In the genomic region with DNA sequence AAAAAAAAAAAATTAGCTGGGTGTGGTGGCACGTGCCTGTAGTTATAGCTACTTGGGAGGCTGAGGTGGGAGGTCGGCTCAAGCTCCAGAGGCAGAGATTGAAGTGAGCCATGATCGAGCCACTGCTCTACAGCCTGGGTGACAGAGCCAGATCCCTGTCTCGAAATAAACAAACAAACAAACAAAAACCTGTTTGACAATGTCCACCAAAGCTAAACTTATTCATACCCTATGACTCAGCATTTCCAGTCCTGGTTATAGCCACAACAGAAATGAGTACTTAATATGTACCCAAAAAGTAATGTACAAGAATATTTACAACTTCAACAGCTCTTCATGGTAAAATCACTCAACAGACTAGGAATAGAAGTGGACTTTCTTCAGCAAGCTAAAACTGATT, we compare ENCODE assay signal across 20 cellular contexts.
"Had no signal": no experiment of that assay in that cellular context is flagged by ENCODE, and none has a peak within 500 bp of the region (broad histone marks: within the 10 kb centered on the region; RNA-seq: fewer than 3 reads in every experiment).

No MANE protein-coding gene starts in this region.

- ATAC-seq: activated naive CD4-positive, alpha-beta T cell treated with anti-CD3 and anti-CD28 coated beads, Interleukin-2, amount 50 U/mL, for 72 hours; body of pancreas; heart left ventricle; left lung had no signal

- DNase-seq: activated B cell treated with CpG ODN at 0.5 μM for 24 hours; activated CD4-positive, alpha-beta T cell treated with anti-CD3 and anti-CD28 coated beads, Interleukin-2, amount 50 U/mL, for 1 hour; activated effector memory CD4-positive, alpha-beta T cell treated with Interleukin-2 at 50 U/mL for 16 hours; activated T-cell treated with anti-CD3 and anti-CD28 coated beads, Interleukin-2, amount 50 U/mL, for 24 hours; amniotic stem cell; body of pancreas; cerebellar nuclear complex; heart left ventricle; islet precursor cell; left lung; mesenchymal stem cell; ovary; stimulated activated CD4-positive, alpha-beta T cell treated with anti-CD3 and anti-CD28 coated beads, Interleukin-15, amount 100 ng/mL, for 24 hours; stimulated activated CD4-positive, alpha-beta T cell treated with anti-CD3 and anti-CD28 coated beads, Interleukin-4, amount 100 ng/mL, for 4 hours; tibial artery had no signal

- H3K4me3 ChIP-seq: body of pancreas, esophagus muscularis mucosa, heart left ventricle, left lung, ovary, tibial artery, vagina had no signal

- H3K4me1 Mint-ChIP-seq: activated B cell treated with CpG ODN at 0.5 μM for 24 hours, nephron had no signal

- H3K27ac Mint-ChIP-seq: activated B cell treated with CpG ODN at 0.5 μM for 24 hours; activated naive CD4-positive, alpha-beta T cell treated with anti-CD3 and anti-CD28 coated beads, Interleukin-2, amount 50 U/mL, for 72 hours; activated T-cell treated with anti-CD3 and anti-CD28 coated beads, Interleukin-2, amount 50 U/mL, for 24 hours; dendritic cell treated with granulocyte-macrophage colony-stimulating factor and Interleukin-4, amounts not matched to agents 40 ng/mL and 50 ng/mL, for 4 days; nephron had no signal

- H3K36me3 ChIP-seq: esophagus muscularis mucosa, left lung, ovary, tibial artery, vagina had no signal

- H3K27me3 Mint-ChIP-seq: dendritic cell treated with granulocyte-macrophage colony-stimulating factor and Interleukin-4, amounts not matched to agents 40 ng/mL and 50 ng/mL, for 4 days had no signal

- H3K27ac ChIP-seq: body of pancreas, esophagus muscularis mucosa, heart left ventricle, left lung, ovary, tibial artery, vagina had no signal

- H3K4me3 Mint-ChIP-seq: activated B cell treated with CpG ODN at 0.5 μM for 24 hours; activated T-cell treated with anti-CD3 and anti-CD28 coated beads, Interleukin-2, amount 50 U/mL, for 24 hours; dendritic cell treated with granulocyte-macrophage colony-stimulating factor and Interleukin-4, amounts not matched to agents 40 ng/mL and 50 ng/mL, for 4 days; nephron had no signal

- H3K9me3 ChIP-seq: body of pancreas, esophagus muscularis mucosa, left lung, ovary, tibial artery, vagina had no signal

- H3K27me3 ChIP-seq: body of pancreas, esophagus muscularis mucosa, heart left ventricle, left lung, ovary, tibial artery, vagina had no signal

- H3K4me1 ChIP-seq: body of pancreas, esophagus muscularis mucosa, heart left ventricle, left lung, tibial artery, vagina had no signal
